Comparison of ENCODE assay signal across 1 cellular context in genomic region chr3:51966941-51967383, GRCh38.
TF ChIP-seq lines count a peak whose summit lies in the region.

No MANE protein-coding gene starts in this region.

TF ChIP-seq in HepG2, 621 proteins besides CTCF, POLR2A, EP300 and RAD21 (continued from another document and continues in another):
- TF ChIP-seq E2F5 (CRISPR knock-in tag; conservative IDR thresholded peaks at IDR 0.05): no peak
- TF ChIP-seq TFE3 (CRISPR knock-in tag; IDR thresholded peaks at IDR 0.05): no peak
- TF ChIP-seq, protein P1, sequence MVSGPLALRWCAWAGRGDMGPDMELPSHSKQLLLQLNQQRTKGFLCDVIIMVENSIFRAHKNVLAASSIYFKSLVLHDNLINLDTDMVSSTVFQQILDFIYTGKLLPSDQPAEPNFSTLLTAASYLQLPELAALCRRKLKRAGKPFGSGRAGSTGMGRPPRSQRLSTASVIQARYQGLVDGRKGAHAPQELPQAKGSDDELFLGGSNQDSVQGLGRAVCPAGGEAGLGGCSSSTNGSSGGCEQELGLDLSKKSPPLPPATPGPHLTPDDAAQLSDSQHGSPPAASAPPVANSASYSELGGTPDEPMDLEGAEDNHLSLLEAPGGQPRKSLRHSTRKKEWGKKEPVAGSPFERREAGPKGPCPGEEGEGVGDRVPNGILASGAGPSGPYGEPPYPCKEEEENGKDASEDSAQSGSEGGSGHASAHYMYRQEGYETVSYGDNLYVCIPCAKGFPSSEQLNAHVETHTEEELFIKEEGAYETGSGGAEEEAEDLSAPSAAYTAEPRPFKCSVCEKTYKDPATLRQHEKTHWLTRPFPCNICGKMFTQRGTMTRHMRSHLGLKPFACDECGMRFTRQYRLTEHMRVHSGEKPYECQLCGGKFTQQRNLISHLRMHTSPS (CRISPR knock-in tag; IDR thresholded peaks at IDR 0.05; ENCODE audit: low read depth): 0 out of 2 replicates have a peak, but pooled peaks have one; percentile 48
- no peak for TF ChIP-seq KDM1A (CRISPR knock-in tag; IDR thresholded peaks at IDR 0.05)
- no peak for TF ChIP-seq ZKSCAN8 (CRISPR knock-in tag; IDR thresholded peaks at IDR 0.05; ENCODE audit: borderline replicate concordance)
- no peak for TF ChIP-seq NFYB (CRISPR knock-in tag; IDR thresholded peaks at IDR 0.05)
- 0 out of 2 replicates have a peak, but pooled peaks have one; percentile 11 for TF ChIP-seq PCBP1 (IDR thresholded peaks at IDR 0.05; ENCODE audit: borderline replicate concordance, low read depth, low read length)
- TF ChIP-seq ATF7 (IDR thresholded peaks at IDR 0.05): no peak
- TF ChIP-seq ATF7 (CRISPR knock-in tag; IDR thresholded peaks at IDR 0.05): no peak
- no peak for TF ChIP-seq ZNF160 (CRISPR knock-in tag; IDR thresholded peaks at IDR 0.05)
- TF ChIP-seq STAT5B (CRISPR knock-in tag; IDR thresholded peaks at IDR 0.05): no peak
- TF ChIP-seq, protein P2, sequence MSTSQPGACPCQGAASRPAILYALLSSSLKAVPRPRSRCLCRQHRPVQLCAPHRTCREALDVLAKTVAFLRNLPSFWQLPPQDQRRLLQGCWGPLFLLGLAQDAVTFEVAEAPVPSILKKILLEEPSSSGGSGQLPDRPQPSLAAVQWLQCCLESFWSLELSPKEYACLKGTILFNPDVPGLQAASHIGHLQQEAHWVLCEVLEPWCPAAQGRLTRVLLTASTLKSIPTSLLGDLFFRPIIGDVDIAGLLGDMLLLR (CRISPR knock-in tag; IDR thresholded peaks at IDR 0.05): peak; percentile 15; the same call in 1 of the 2 replicates
- no peak for TF ChIP-seq RERE (CRISPR knock-in tag; IDR thresholded peaks at IDR 0.05; ENCODE audit: low read depth)
- TF ChIP-seq ZFX (CRISPR knock-in tag; IDR thresholded peaks at IDR 0.05; ENCODE audit: low read depth): peak; percentile 36; the same call in 1 of the 2 replicates
- no peak for TF ChIP-seq SIX4 (CRISPR knock-in tag; IDR thresholded peaks at IDR 0.05)
- TF ChIP-seq PATZ1 (CRISPR knock-in tag; IDR thresholded peaks at IDR 0.05): peak; percentile 48
- no peak for TF ChIP-seq GLI4 (CRISPR knock-in tag; IDR thresholded peaks at IDR 0.05; ENCODE audit: borderline replicate concordance)
- no peak for TF ChIP-seq TRIM24 (CRISPR knock-in tag; IDR thresholded peaks at IDR 0.05)
- no peak for TF ChIP-seq SATB2 (CRISPR knock-in tag; IDR thresholded peaks at IDR 0.05)
- TF ChIP-seq LRRFIP1 (CRISPR knock-in tag; conservative IDR thresholded peaks at IDR 0.05): no peak
- no peak for TF ChIP-seq ARID2 (CRISPR knock-in tag; IDR thresholded peaks at IDR 0.05; ENCODE audit: borderline replicate concordance)
- no peak for TF ChIP-seq ZNF451 (CRISPR knock-in tag; IDR thresholded peaks at IDR 0.05)
- no peak for TF ChIP-seq SKI (IDR thresholded peaks at IDR 0.05; ENCODE audit: partially characterized antibody)
- TF ChIP-seq XBP1 (CRISPR knock-in tag; IDR thresholded peaks at IDR 0.05): no peak
- no peak for TF ChIP-seq SRSF1 (optimal IDR thresholded peaks at IDR 0.05; ENCODE audit: low read depth, low read length)
- no peak for TF ChIP-seq HOXA5 (CRISPR knock-in tag; IDR thresholded peaks at IDR 0.05)
- no peak for TF ChIP-seq ZNF430 (CRISPR knock-in tag; IDR thresholded peaks at IDR 0.05)
- no peak for TF ChIP-seq TBP (CRISPR knock-in tag; IDR thresholded peaks at IDR 0.05)
- no peak for TF ChIP-seq RXRB (CRISPR knock-in tag; IDR thresholded peaks at IDR 0.05; ENCODE audit: borderline replicate concordance)
- TF ChIP-seq ZNF138 (CRISPR knock-in tag; IDR thresholded peaks at IDR 0.05; ENCODE audit: low read depth): 0 out of 2 replicates have a peak, but pooled peaks have one; percentile 21
- no peak for TF ChIP-seq JARID2 (CRISPR knock-in tag; IDR thresholded peaks at IDR 0.05; ENCODE audit: insufficient replicate concordance)
- no peak for TF ChIP-seq U2AF2 (IDR thresholded peaks at IDR 0.05; ENCODE audit: low read depth, low read length)
- no peak for TF ChIP-seq SAFB2 (CRISPR knock-in tag; IDR thresholded peaks at IDR 0.05; ENCODE audit: borderline replicate concordance, low read depth)
- no peak for TF ChIP-seq ZNF557 (CRISPR knock-in tag; IDR thresholded peaks at IDR 0.05)
- no peak for TF ChIP-seq GATAD1 (CRISPR knock-in tag; IDR thresholded peaks at IDR 0.05)
- TF ChIP-seq, protein P3, sequence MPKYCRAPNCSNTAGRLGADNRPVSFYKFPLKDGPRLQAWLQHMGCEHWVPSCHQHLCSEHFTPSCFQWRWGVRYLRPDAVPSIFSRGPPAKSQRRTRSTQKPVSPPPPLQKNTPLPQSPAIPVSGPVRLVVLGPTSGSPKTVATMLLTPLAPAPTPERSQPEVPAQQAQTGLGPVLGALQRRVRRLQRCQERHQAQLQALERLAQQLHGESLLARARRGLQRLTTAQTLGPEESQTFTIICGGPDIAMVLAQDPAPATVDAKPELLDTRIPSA (CRISPR knock-in tag; IDR thresholded peaks at IDR 0.05; ENCODE audit: borderline replicate concordance): no peak
- TF ChIP-seq RFXANK (CRISPR knock-in tag; IDR thresholded peaks at IDR 0.05): no peak
- TF ChIP-seq NFRKB (IDR thresholded peaks at IDR 0.05): no peak
- TF ChIP-seq KLF6 (CRISPR knock-in tag; IDR thresholded peaks at IDR 0.05): no peak
- no peak for TF ChIP-seq PRDM15 (CRISPR knock-in tag; IDR thresholded peaks at IDR 0.05)
- TF ChIP-seq RARA (CRISPR knock-in tag; IDR thresholded peaks at IDR 0.05): no peak
- TF ChIP-seq, protein P4, sequence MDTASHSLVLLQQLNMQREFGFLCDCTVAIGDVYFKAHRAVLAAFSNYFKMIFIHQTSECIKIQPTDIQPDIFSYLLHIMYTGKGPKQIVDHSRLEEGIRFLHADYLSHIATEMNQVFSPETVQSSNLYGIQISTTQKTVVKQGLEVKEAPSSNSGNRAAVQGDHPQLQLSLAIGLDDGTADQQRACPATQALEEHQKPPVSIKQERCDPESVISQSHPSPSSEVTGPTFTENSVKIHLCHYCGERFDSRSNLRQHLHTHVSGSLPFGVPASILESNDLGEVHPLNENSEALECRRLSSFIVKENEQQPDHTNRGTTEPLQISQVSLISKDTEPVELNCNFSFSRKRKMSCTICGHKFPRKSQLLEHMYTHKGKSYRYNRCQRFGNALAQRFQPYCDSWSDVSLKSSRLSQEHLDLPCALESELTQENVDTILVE (CRISPR knock-in tag; IDR thresholded peaks at IDR 0.05): peak; percentile 8; the same call in 1 of the 2 replicates
- no peak for TF ChIP-seq KAT2B (IDR thresholded peaks at IDR 0.05; ENCODE audit: borderline replicate concordance, low read depth, low read length)
- TF ChIP-seq TGIF2 (CRISPR knock-in tag; IDR thresholded peaks at IDR 0.05): peak; percentile 19; the same call in 1 of the 2 replicates
- TF ChIP-seq ZNF790 (CRISPR knock-in tag; IDR thresholded peaks at IDR 0.05; ENCODE audit: borderline replicate concordance): no peak
